Comparison of ENCODE assay signal across 1 cellular context in genomic region chr3:47159153-47159552, GRCh38.
TF ChIP-seq lines count a peak whose summit lies in the region.

No MANE protein-coding gene starts in this region.

TF ChIP-seq in GM23338, 12 proteins besides CTCF, POLR2A, EP300 and RAD21 (continued from another document):
- no peak for TF ChIP-seq POLR2AphosphoS5 (IDR thresholded peaks at IDR 0.05; ENCODE audit: low read depth)
- TF ChIP-seq EZH2 (IDR thresholded peaks at IDR 0.05; ENCODE audit: low read depth, unreplicated experiment), result no peak
- TF ChIP-seq ZNF331 (CRISPR knock-in tag; IDR thresholded peaks at IDR 0.05; ENCODE audit: low read depth), result no peak
- no peak for TF ChIP-seq STAT1 (IDR thresholded peaks at IDR 0.05; ENCODE audit: unreplicated experiment)
- no peak for TF ChIP-seq JUNB (IDR thresholded peaks at IDR 0.05; ENCODE audit: unreplicated experiment)
- no peak for TF ChIP-seq ETS1 (IDR thresholded peaks at IDR 0.05)
- no peak for TF ChIP-seq ZNF114 (CRISPR knock-in tag; IDR thresholded peaks at IDR 0.05)
- TF ChIP-seq, protein P1, sequence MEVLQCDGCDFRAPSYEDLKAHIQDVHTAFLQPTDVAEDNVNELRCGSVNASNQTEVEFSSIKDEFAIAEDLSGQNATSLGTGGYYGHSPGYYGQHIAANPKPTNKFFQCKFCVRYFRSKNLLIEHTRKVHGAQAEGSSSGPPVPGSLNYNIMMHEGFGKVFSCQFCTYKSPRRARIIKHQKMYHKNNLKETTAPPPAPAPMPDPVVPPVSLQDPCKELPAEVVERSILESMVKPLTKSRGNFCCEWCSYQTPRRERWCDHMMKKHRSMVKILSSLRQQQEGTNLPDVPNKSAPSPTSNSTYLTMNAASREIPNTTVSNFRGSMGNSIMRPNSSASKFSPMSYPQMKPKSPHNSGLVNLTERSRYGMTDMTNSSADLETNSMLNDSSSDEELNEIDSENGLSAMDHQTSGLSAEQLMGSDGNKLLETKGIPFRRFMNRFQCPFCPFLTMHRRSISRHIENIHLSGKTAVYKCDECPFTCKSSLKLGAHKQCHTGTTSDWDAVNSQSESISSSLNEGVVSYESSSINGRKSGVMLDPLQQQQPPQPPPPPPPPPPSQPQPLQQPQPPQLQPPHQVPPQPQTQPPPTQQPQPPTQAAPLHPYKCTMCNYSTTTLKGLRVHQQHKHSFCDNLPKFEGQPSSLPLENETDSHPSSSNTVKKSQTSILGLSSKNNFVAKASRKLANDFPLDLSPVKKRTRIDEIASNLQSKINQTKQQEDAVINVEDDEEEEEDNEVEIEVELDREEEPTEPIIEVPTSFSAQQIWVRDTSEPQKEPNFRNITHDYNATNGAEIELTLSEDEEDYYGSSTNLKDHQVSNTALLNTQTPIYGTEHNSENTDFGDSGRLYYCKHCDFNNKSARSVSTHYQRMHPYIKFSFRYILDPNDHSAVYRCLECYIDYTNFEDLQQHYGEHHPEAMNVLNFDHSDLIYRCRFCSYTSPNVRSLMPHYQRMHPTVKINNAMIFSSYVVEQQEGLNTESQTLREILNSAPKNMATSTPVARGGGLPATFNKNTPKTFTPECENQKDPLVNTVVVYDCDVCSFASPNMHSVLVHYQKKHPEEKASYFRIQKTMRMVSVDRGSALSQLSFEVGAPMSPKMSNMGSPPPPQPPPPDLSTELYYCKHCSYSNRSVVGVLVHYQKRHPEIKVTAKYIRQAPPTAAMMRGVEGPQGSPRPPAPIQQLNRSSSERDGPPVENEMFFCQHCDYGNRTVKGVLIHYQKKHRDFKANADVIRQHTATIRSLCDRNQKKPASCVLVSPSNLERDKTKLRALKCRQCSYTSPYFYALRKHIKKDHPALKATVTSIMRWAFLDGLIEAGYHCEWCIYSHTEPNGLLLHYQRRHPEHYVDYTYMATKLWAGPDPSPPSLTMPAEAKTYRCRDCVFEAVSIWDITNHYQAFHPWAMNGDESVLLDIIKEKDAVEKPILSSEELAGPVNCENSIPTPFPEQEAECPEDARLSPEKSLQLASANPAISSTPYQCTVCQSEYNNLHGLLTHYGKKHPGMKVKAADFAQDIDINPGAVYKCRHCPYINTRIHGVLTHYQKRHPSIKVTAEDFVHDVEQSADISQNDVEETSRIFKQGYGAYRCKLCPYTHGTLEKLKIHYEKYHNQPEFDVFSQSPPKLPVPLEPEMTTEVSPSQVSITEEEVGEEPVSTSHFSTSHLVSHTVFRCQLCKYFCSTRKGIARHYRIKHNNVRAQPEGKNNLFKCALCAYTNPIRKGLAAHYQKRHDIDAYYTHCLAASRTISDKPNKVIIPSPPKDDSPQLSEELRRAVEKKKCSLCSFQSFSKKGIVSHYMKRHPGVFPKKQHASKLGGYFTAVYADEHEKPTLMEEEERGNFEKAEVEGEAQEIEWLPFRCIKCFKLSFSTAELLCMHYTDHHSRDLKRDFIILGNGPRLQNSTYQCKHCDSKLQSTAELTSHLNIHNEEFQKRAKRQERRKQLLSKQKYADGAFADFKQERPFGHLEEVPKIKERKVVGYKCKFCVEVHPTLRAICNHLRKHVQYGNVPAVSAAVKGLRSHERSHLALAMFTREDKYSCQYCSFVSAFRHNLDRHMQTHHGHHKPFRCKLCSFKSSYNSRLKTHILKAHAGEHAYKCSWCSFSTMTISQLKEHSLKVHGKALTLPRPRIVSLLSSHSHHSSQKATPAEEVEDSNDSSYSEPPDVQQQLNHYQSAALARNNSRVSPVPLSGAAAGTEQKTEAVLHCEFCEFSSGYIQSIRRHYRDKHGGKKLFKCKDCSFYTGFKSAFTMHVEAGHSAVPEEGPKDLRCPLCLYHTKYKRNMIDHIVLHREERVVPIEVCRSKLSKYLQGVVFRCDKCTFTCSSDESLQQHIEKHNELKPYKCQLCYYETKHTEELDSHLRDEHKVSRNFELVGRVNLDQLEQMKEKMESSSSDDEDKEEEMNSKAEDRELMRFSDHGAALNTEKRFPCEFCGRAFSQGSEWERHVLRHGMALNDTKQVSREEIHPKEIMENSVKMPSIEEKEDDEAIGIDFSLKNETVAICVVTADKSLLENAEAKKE (CRISPR knock-in tag; IDR thresholded peaks at IDR 0.05), result no peak
TF ChIP-seq in GM23338: peak in this region for 0.
